24 cellular contexts compared by ENCODE assay signal in genomic region chr3:182732232-182733015, GRCh38.
A peak's percentile ranks its signal among the peaks of the same experiment; 100 is the strongest.
DNase-seq lines count a peak whose midpoint lies in the region; ATAC-seq, FAIRE-seq and TF ChIP-seq lines count a peak whose summit lies in the region.
"Had no signal": no experiment of that assay in that cellular context is flagged by ENCODE, and none has a peak within 500 bp of the region (broad histone marks: within the 10 kb centered on the region; RNA-seq: fewer than 3 reads in every experiment).

No MANE protein-coding gene starts in this region.

- peak; percentile 9; the same call in 2 of the 3 replicates for ATAC-seq in GM12878
- peak; percentile 32 for ATAC-seq in stimulated activated naive CD8-positive, alpha-beta T cell treated with anti-CD3 and anti-CD28 coated beads, Interleukin-15, Interleukin-2, amounts not matched to agents 100 U/mL and 50 U/mL, for 24 hours
- ATAC-seq: HepG2, Right ventricle myocardium inferior had no signal

- RAD21 ChIA-PET in GM12878 (lab: Charles Lee; ENCODE audit: unreplicated experiment) = interaction anchor here (0.6 to 5.5 kb wide), 4 partner anchors 17 to 183 kb away, joined by 3 to 104 read pairs (median 10); partner anchors contain the start of gene ATP11B

- peaks cover 0 to 2% (median 0%) of the 10 kb centered on the region in 3 donors for H3K36me3 Mint-ChIP-seq in CD8-positive, alpha-beta memory T cell
- H3K36me3 Mint-ChIP-seq: CD4-positive, CD25-positive, alpha-beta regulatory T cell had no signal

- in situ Hi-C loops in GM12878 (cut with MboI) = no loop called here

- H3K27ac Mint-ChIP-seq in CD8-positive, alpha-beta memory T cell = no peak overlapping the region
- H3K27ac Mint-ChIP-seq: CD4-positive, CD25-positive, alpha-beta regulatory T cell had no signal

- peaks cover 3% of the 10 kb centered on the region; the same call in 2 of the 3 replicates for H3K9me3 ChIP-seq in GM12878 (replicated peaks; ENCODE audit: control insufficient read depth, insufficient read depth, low read length)
- no peaks in the 10 kb centered on the region for H3K9me3 ChIP-seq in CD8-positive, alpha-beta memory T cell (ENCODE audit: low read length)
- H3K9me3 ChIP-seq: SJSA1 had no signal

- no peak for TF ChIP-seq EP300 in GM12878 (IDR thresholded peaks at IDR 0.05; ENCODE audit: borderline replicate concordance in 1 of 2, control insufficient read depth in 1 of 2, low read depth in 2 of 2, low read length in 2 of 2)

- H3K27me3 Mint-ChIP-seq in CD8-positive, alpha-beta memory T cell = peaks cover 10 to 37% of the 10 kb centered on the region in 2 donors

- H3K4me1 Mint-ChIP-seq in CD8-positive, alpha-beta memory T cell = peaks cover 0 to 6% (median 0%) of the 10 kb centered on the region in 3 donors
- H3K4me1 Mint-ChIP-seq: CD4-positive, CD25-positive, alpha-beta regulatory T cell had no signal

- H3K4me3 ChIP-seq in GM12878 = no peak overlapping the region
- no peak overlapping the region for H3K4me3 ChIP-seq in CD8-positive, alpha-beta memory T cell (ENCODE audit: low read length)
- H3K4me3 ChIP-seq: SJSA1 had no signal

- no peaks in the 10 kb centered on the region for H3K36me3 ChIP-seq in GM12878 (ENCODE audit: control insufficient read depth in 2 of 2, insufficient read depth in 2 of 2, low read length in 1 of 2)
- H3K36me3 ChIP-seq in CD8-positive, alpha-beta memory T cell (ENCODE audit: insufficient read depth, low read length) = no peaks in the 10 kb centered on the region
- H3K36me3 ChIP-seq: SJSA1 had no signal

- no peak overlapping the region for H3K27ac ChIP-seq in GM12878 (ENCODE audit: control insufficient read depth, insufficient read depth)
- no peak overlapping the region for H3K27ac ChIP-seq in CD8-positive, alpha-beta memory T cell (ENCODE audit: low read depth, low read length)
- H3K27ac ChIP-seq: HL-60, SJSA1 had no signal

- no peak for DNase-seq in GM18507 (ENCODE audit: extremely low spot score, insufficient read length, low read depth)
- peak; percentile 77 for DNase-seq in NCI-H146 (lab: John Stamatoyannopoulos, UW)
- no peak for DNase-seq in GM12878 (ENCODE audit: low read depth, low spot score)
- no peak for DNase-seq in stimulated activated naive CD8-positive, alpha-beta T cell treated with anti-CD3 and anti-CD28 coated beads, Interleukin-15, Interleukin-2, amounts not matched to agents 100 U/mL and 50 U/mL, for 24 hours
- DNase-seq in pons (ENCODE audit: low spot score) = no peak
- DNase-seq in urothelium cell line (ENCODE audit: low spot score) = no peak
- no peak for DNase-seq in CD8-positive, alpha-beta memory T cell
- DNase-seq: CD4-positive, CD25-positive, alpha-beta regulatory T cell; COR-L47; DND-41; H9; KBM-7; MM.1S; NCI-H1048; NCI-H1417 treated with DMSO at 0.1 percent for 48 hours; NCI-H2029 treated with DMSO at 0.1 percent for 48 hours; NCI-H2171 treated with DMSO at 0.1 percent for 48 hours; NCI-H524 treated with DMSO at 0.1 percent for 48 hours; NCI-H82; OCI-M1 had no signal

- SMC1A ChIA-PET in GM12878 (lab: Charles Lee; ENCODE audit: uncharacterized antibody, unreplicated experiment) = interaction anchor here (0.5 to 7.1 kb wide), 11 partner anchors 10 to 181 kb away, joined by 3 to 109 read pairs (median 5); no protein-coding TSS in a partner anchor

- H4K20me1 ChIP-seq in GM12878 (ENCODE audit: control insufficient read depth, insufficient read depth) = no peaks in the 10 kb centered on the region

- H3K4me3 Mint-ChIP-seq in CD8-positive, alpha-beta memory T cell = no peak overlapping the region
- H3K4me3 Mint-ChIP-seq: CD4-positive, CD25-positive, alpha-beta regulatory T cell; H9 had no signal

- peak in 1 of 3 experiments; percentile 12; a peak in 1 of 6 replicates for TF ChIP-seq CTCF in GM12878 (IDR thresholded peaks at IDR 0.05 in 2 of 3, conservative IDR thresholded peaks at IDR 0.05 in 1 of 3; ENCODE audit: control insufficient read depth in 2 of 3, extremely low read depth in 1 of 3, insufficient read depth in 1 of 3, low read depth in 3 of 3, low read length in 3 of 3)

- FAIRE-seq in GM18507 (lab: Jason Lieb, UNC) (peak; percentile 12), GM12878 (lab: Jason Lieb, UNC) (no peak), urothelium cell line (lab: Jason Lieb, UNC) (no peak)
- FAIRE-seq: HepG2 had no signal

- no peak overlapping the region for H2AFZ ChIP-seq in GM12878 (ENCODE audit: control insufficient read depth, low read depth, low read length)

- no peak for TF ChIP-seq POLR2A in GM12878 (IDR thresholded peaks at IDR 0.05; ENCODE audit: low read depth, low read length)

- no peak overlapping the region for H3K4me2 ChIP-seq in GM12878 (ENCODE audit: control insufficient read depth, insufficient read depth)

- intact Hi-C loops in GM12878 (cut with micrococcal nuclease; ENCODE audit: unreplicated experiment) = no loop called here

- POLR2A ChIA-PET in GM12878 (lab: Charles Lee) = interaction anchor here (0.5 to 2.9 kb wide), 6 partner anchors 12 to 61 kb away, joined by 3 to 20 read pairs (median 4); partner anchors contain the start of gene ATP11B
- POLR2A ChIA-PET in CD8-positive, alpha-beta memory T cell (lab: Charles Lee) = no interaction called here

- H3K79me2 ChIP-seq in GM12878 (ENCODE audit: control insufficient read depth, insufficient read depth, low read length) = no peaks in the 10 kb centered on the region

- no peaks in the 10 kb centered on the region for H3K27me3 ChIP-seq in GM12878 (replicated peaks in 1 of 2; ENCODE audit: control insufficient read depth in 2 of 2, insufficient read depth in 2 of 2, low read length in 1 of 2)
- no peaks in the 10 kb centered on the region for H3K27me3 ChIP-seq in CD8-positive, alpha-beta memory T cell (ENCODE audit: insufficient read depth, low read length, poor library complexity, severe bottlenecking)
- H3K27me3 ChIP-seq: SJSA1 had no signal

- H3K4me1 ChIP-seq in GM12878 (ENCODE audit: control insufficient read depth, insufficient read depth, low read length) = peaks cover 8% of the 10 kb centered on the region
- H3K4me1 ChIP-seq in CD8-positive, alpha-beta memory T cell (ENCODE audit: insufficient read depth, low read length) = no peaks in the 10 kb centered on the region
- H3K4me1 ChIP-seq: SJSA1 had no signal

- TF ChIP-seq RAD21 in GM12878 (IDR thresholded peaks at IDR 0.05; ENCODE audit: insufficient read depth, low read depth, low read length) = no peak

- CTCF ChIA-PET in GM12878 (lab: Yijun Ruan, JAX) = interaction anchor here (0.6 to 7.5 kb wide), 8 partner anchors 10 to 1031 kb away, joined by 3 to 109 read pairs (median 4); no protein-coding TSS in a partner anchor
- CTCF ChIA-PET in CD8-positive, alpha-beta memory T cell (lab: Charles Lee) = interaction anchor here (1.2 kb wide), 1 partner anchor 17 kb away, joined by 3 read pairs; no protein-coding TSS in a partner anchor

- 83% methylated on average over 5 of the region's 5 CpGs for WGBS in GM12878 (ENCODE audit: insufficient coverage, insufficient replicate concordance, low lambda C conversion rate, missing lambda C conversion rate)

- no TSS peak for BruUV-seq in GM12878 (replicated peaks; lab: Mats Ljungman, UMichigan)

- H3K9me3 Mint-ChIP-seq in CD8-positive, alpha-beta memory T cell = no peaks in the 10 kb centered on the region
- H3K9me3 Mint-ChIP-seq: H9 had no signal

- H3K9ac ChIP-seq in GM12878 (ENCODE audit: control insufficient read depth, insufficient read depth, low read length) = no peak overlapping the region

TF ChIP-seq in GM12878, 131 proteins besides CTCF, POLR2A, EP300 and RAD21:
- TF ChIP-seq KDM1A (IDR thresholded peaks at IDR 0.05; ENCODE audit: borderline replicate concordance) (no peak), TCF12 (IDR thresholded peaks at IDR 0.05; ENCODE audit: low read depth, low read length) (no peak), RELA (IDR thresholded peaks at IDR 0.05; ENCODE audit: borderline replicate concordance, partially characterized antibody) (no peak), SUZ12 (IDR thresholded peaks at IDR 0.05; ENCODE audit: unreplicated experiment) (no peak), POU2F2 (IDR thresholded peaks at IDR 0.05; ENCODE audit: borderline replicate concordance, low read depth, low read length) (no peak), EZH2 (IDR thresholded peaks at IDR 0.05; ENCODE audit: borderline replicate concordance, control insufficient read depth, low read depth, low read length) (no peak), BRCA1 (IDR thresholded peaks at IDR 0.05; ENCODE audit: low read depth, low read length) (no peak), E2F8 (IDR thresholded peaks at IDR 0.05; ENCODE audit: low read depth, partially characterized antibody) (no peak), DPF2 (IDR thresholded peaks at IDR 0.05) (no peak), ZNF274 (IDR thresholded peaks at IDR 0.05; ENCODE audit: insufficient read depth, insufficient read length) (no peak), MAX (IDR thresholded peaks at IDR 0.05; ENCODE audit: low read depth, low read length) (no peak), TCF3 (IDR thresholded peaks at IDR 0.05; ENCODE audit: borderline replicate concordance, insufficient read depth, low read depth, low read length) (no peak), YY1 (IDR thresholded peaks at IDR 0.05; ENCODE audit: low read depth, low read length) (no peak)
TF ChIP-seq in GM12878: peak in this region for 0.
